ENCODE assay signal across 21 cellular contexts in genomic region chr10:126321455-126321854, GRCh38.
A peak's percentile ranks its signal among the peaks of the same experiment; 100 is the strongest.
DNase-seq lines count a peak whose midpoint lies in the region; ATAC-seq and TF ChIP-seq lines count a peak whose summit lies in the region.
"Had no signal": no experiment of that assay in that cellular context is flagged by ENCODE, and none has a peak within 500 bp of the region (broad histone marks: within the 10 kb centered on the region; RNA-seq: fewer than 3 reads in every experiment).

No MANE protein-coding gene starts in this region.

- H3K4me1 Mint-ChIP-seq in naive thymus-derived CD8-positive, alpha-beta T cell, result peaks cover 0 to 2% (median 0%) of the 10 kb centered on the region in 4 donors

- H3K23ac ChIP-seq in neuronal stem cell (ENCODE audit: low read depth, low read length, poor library complexity), result no peak overlapping the region

- no peaks in the 10 kb centered on the region for H3K36me3 Mint-ChIP-seq in naive thymus-derived CD8-positive, alpha-beta T cell
- H3K36me3 Mint-ChIP-seq: CD8-positive, alpha-beta T cell had no signal

- no peak overlapping the region for H2BK5ac ChIP-seq in neuronal stem cell (ENCODE audit: low read length)

- H3K4me2 ChIP-seq in neuronal stem cell (ENCODE audit: insufficient read depth, low read length, poor library complexity, severe bottlenecking), result no peak overlapping the region
- H3K4me2 ChIP-seq: GM23338 had no signal

- H3K4me3 Mint-ChIP-seq in naive thymus-derived CD8-positive, alpha-beta T cell, result no peak overlapping the region
- H3K4me3 Mint-ChIP-seq: CD8-positive, alpha-beta T cell; GM23338 had no signal

- no peak overlapping the region for H2BK15ac ChIP-seq in neuronal stem cell (ENCODE audit: low read length)

- ATAC-seq in naive thymus-derived CD8-positive, alpha-beta T cell, result no peak
- ATAC-seq: CD8-positive, alpha-beta T cell; GM23338; HCT116 had no signal

- H3K9ac ChIP-seq in neuronal stem cell (ENCODE audit: low read depth, low read length, poor library complexity), result no peak overlapping the region

- H3K79me1 ChIP-seq in neuronal stem cell (ENCODE audit: low read depth, low read length), result no peaks in the 10 kb centered on the region

- TF ChIP-seq CTCF in cardiac muscle cell (IDR thresholded peaks at IDR 0.05; ENCODE audit: low read depth, low read length), result no peak
- no peak for TF ChIP-seq CTCF in left ventricle myocardium inferior (IDR thresholded peaks at IDR 0.05; ENCODE audit: borderline replicate concordance)

- no peak overlapping the region for H3K18ac ChIP-seq in neuronal stem cell (ENCODE audit: low read length)

- no peak overlapping the region for H3K27ac Mint-ChIP-seq in naive thymus-derived CD8-positive, alpha-beta T cell
- H3K27ac Mint-ChIP-seq: CD8-positive, alpha-beta T cell; GM23338 had no signal

- H3K4me3 ChIP-seq in cardiac muscle cell (no peak overlapping the region), left ventricle myocardium inferior (no peak overlapping the region), neuronal stem cell (ENCODE audit: low read length in 2 of 2) (no peak overlapping the region)
- H3K4me3 ChIP-seq: GM23338, Peyer's patch, SJSA1 had no signal

- H2AFZ ChIP-seq in neuronal stem cell (ENCODE audit: low read length), result peak overlapping the region; percentile 64
- H2AFZ ChIP-seq: GM23338 had no signal

- H3K27ac ChIP-seq in cardiac muscle cell (no peak overlapping the region), left ventricle myocardium inferior (replicated peaks) (no peak overlapping the region), neuronal stem cell (replicated peaks; ENCODE audit: low read length) (no peak overlapping the region)
- H3K27ac ChIP-seq: 22Rv1, Peyer's patch, SJSA1 had no signal

- no peak overlapping the region for H3K14ac ChIP-seq in neuronal stem cell (ENCODE audit: low read length)

- intact Hi-C loops in left ventricle myocardium inferior (cut with micrococcal nuclease), result no loop called here

- no peak overlapping the region for H4K8ac ChIP-seq in neuronal stem cell (ENCODE audit: low read depth, low read length)

- no peak overlapping the region for H2AK5ac ChIP-seq in neuronal stem cell (ENCODE audit: low read depth, low read length)

- no peak overlapping the region for H3K4ac ChIP-seq in neuronal stem cell (ENCODE audit: low read length)

- H3K27me3 ChIP-seq in cardiac muscle cell, result no peaks in the 10 kb centered on the region
- no peaks in the 10 kb centered on the region for H3K27me3 ChIP-seq in left ventricle myocardium inferior (ENCODE audit: low read depth)
- H3K27me3 ChIP-seq in neuronal stem cell (ENCODE audit: control insufficient read depth in 3 of 3, insufficient read depth in 3 of 3, low read depth in 1 of 3, low read length in 3 of 3), result no peaks in the 10 kb centered on the region
- H3K27me3 ChIP-seq: Peyer's patch, SJSA1 had no signal

- H3K36me3 ChIP-seq in cardiac muscle cell (no peaks in the 10 kb centered on the region), left ventricle myocardium inferior (no peaks in the 10 kb centered on the region), neuronal stem cell (replicated peaks in 1 of 2; ENCODE audit: control insufficient read depth in 2 of 2, insufficient read depth in 2 of 2, low read length in 2 of 2) (peaks cover 0 to 1% of the 10 kb centered on the region in 2 donors)
- H3K36me3 ChIP-seq: Peyer's patch, SJSA1 had no signal

- DNase-seq in cardiac muscle cell (ENCODE audit: low read depth in 1 of 2, low spot score in 1 of 2), result peak; percentile 60 to 63
- DNase-seq in left ventricle myocardium inferior, result no peak
- DNase-seq in islet precursor cell, result peak; percentile 79
- no peak for DNase-seq in neuronal stem cell (ENCODE audit: low spot score)
- DNase-seq in foreskin melanocyte, result no peak
- no peak for DNase-seq in RKO (ENCODE audit: low spot score)
- DNase-seq in stimulated activated CD4-positive, alpha-beta T cell treated with anti-CD3 and anti-CD28 coated beads, Interleukin-1b, Interleukin-23, amount 100 ng/mL, for 48 hours, result no peak
- DNase-seq in naive thymus-derived CD8-positive, alpha-beta T cell, result no peak
- DNase-seq: C1 segment of cervical spinal cord; CD8-positive, alpha-beta T cell; Karpas-422; MV-4-11; NCI-H1105 treated with DMSO at 0.1 percent for 48 hours; NCI-H1694 treated with DMSO at 0.1 percent for 48 hours; NCI-H446; NCI-H526; Peyer's patch had no signal

- H2BK120ac ChIP-seq in neuronal stem cell (ENCODE audit: low read depth, low read length), result no peak overlapping the region

- H3K4me1 ChIP-seq in cardiac muscle cell (ENCODE audit: low read depth) (peaks cover 9% of the 10 kb centered on the region), left ventricle myocardium inferior (no peaks in the 10 kb centered on the region), neuronal stem cell (ENCODE audit: control insufficient read depth in 2 of 2, insufficient read depth in 1 of 2, low read depth in 1 of 2, low read length in 2 of 2) (peaks cover 3 to 6% of the 10 kb centered on the region in 2 donors)
- H3K4me1 ChIP-seq: Peyer's patch, SJSA1 had no signal

- peaks cover 0 to 19% (median 0%) of the 10 kb centered on the region in 9 donors for H3K9me3 Mint-ChIP-seq in naive thymus-derived CD8-positive, alpha-beta T cell
- H3K9me3 Mint-ChIP-seq: CD8-positive, alpha-beta T cell; GM23338 had no signal

- no peaks in the 10 kb centered on the region for H3K9me3 ChIP-seq in cardiac muscle cell (ENCODE audit: low read depth)
- no peaks in the 10 kb centered on the region for H3K9me3 ChIP-seq in left ventricle myocardium inferior (replicated peaks)
- H3K9me3 ChIP-seq in neuronal stem cell (replicated peaks in 1 of 2; ENCODE audit: control insufficient read depth in 2 of 2, insufficient read depth in 1 of 2, low read depth in 1 of 2, low read length in 2 of 2), result peaks cover 0 to 4% of the 10 kb centered on the region in 2 donors
- H3K9me3 ChIP-seq: Peyer's patch, SJSA1 had no signal

- H4K91ac ChIP-seq in neuronal stem cell (ENCODE audit: low read depth, low read length, poor library complexity), result no peak overlapping the region

- POLR2A ChIA-PET in naive thymus-derived CD8-positive, alpha-beta T cell (lab: Charles Lee), result no interaction called here

- no CpG with 5 or more reads among the region's 4 CpGs for WGBS in neuronal stem cell (ENCODE audit: extremely low coverage in 2 of 2, insufficient read length in 2 of 2, insufficient replicate concordance in 1 of 2), 2 donors

- peaks cover 0 to 3% (median 0%) of the 10 kb centered on the region in 5 donors for H3K27me3 Mint-ChIP-seq in naive thymus-derived CD8-positive, alpha-beta T cell

- H2BK12ac ChIP-seq in neuronal stem cell (ENCODE audit: low read length), result no peak overlapping the region

Comparison
In these comparisons a context has a peak if more than half of its experiments do, and no peak if none do; other contexts are left out.
1. DNase-seq: peak in cardiac muscle cell (2 of 2) and islet precursor cell (single experiment); none in left ventricle myocardium inferior (single experiment), neuronal stem cell (single experiment), foreskin melanocyte (single experiment), RKO (single experiment), stimulated activated CD4-positive, alpha-beta T cell treated with anti-CD3 and anti-CD28 coated beads, Interleukin-1b, Interleukin-23, amount 100 ng/mL, for 48 hours (single experiment) and naive thymus-derived CD8-positive, alpha-beta T cell (0 of 10).